Comparison of ENCODE assay signal across 8 cellular contexts in the genomic region with DNA sequence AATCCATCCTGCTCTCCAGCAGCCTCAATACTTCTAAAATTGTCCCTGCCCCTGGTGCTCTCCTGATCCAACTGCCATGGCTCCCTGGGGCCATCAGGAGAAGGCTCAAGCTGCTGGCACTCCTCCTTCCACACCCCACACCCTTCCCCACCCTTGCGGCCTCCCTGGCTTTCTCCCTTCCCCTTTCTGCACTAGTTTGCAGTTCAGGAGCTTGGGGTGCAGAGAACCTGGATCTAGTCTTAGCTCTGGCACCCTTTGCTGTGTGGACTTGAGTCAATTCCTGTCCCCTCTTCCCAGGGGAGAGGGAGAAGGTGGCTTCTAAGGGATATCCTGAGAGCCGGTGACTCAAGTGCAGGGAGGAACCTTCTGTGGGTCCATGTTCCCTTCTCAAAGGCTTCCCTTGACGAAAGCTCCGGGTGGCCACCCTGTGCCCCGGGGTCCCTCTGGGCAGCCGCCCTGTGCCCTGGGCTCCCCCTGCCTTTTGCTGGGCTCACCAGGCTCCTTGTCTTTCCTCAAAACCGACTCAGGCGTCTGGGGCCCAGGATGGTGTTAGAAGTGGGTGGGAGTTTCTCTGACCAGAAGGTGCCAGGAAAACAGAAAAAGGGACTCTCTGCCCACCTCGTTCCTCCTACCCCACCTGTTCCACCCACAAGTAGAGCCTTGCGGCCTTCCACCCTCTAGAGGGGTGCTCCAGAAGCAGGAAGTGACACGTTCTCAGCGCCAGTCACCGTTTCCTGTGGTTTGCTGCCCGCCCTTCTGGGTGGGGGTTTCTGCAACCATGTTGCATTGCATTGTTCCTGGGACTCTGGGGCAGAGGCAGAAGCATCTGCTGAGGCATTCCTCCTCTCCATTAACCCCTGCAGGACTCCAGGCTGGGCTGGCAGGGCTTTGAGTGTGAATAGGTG. TPM values are rescaled to one million over a fixed set of nuclear protein-coding genes. Genes with fewer than 3 reads are reported as not detected.
A peak's percentile ranks its signal among the peaks of the same experiment; 100 is the strongest.
DNase-seq lines count a peak whose midpoint lies in the region; ATAC-seq and TF ChIP-seq lines count a peak whose summit lies in the region.

No MANE protein-coding gene starts in this region.

- H3K27ac Mint-ChIP-seq in activated B cell treated with CpG ODN at 0.5 μM for 24 hours, result peak overlapping the region; percentile 96
- H3K27ac Mint-ChIP-seq in central memory CD8-positive, alpha-beta T cell (ENCODE audit: low read depth), result peak overlapping the region; percentile 98
- peak overlapping the region; percentile 89 to 92 for H3K27ac Mint-ChIP-seq in natural killer cell treated with Interleukin-12 subunit alpha and Interleukin-12 subunit beta and Interleukin-15 and Interleukin-18, amount 100 ng/mL, for 72 hours

- H3K79me2 ChIP-seq in ACC112 (ENCODE audit: control insufficient read depth, insufficient read depth, low read length, unreplicated experiment), result no peaks in the 10 kb centered on the region

- H3K27ac ChIP-seq in ACC112 (ENCODE audit: low read depth, low read length), result peak overlapping the region; percentile 22; the same call in 1 of the 2 replicates
- H3K27ac ChIP-seq in suprapubic skin, result peak overlapping the region; percentile 66

- no peak overlapping the region for H3K4me3 ChIP-seq in ACC112 (ENCODE audit: low read depth, low read length)
- no peak overlapping the region for H3K4me3 ChIP-seq in suprapubic skin

- no peak for TF ChIP-seq POLR2A in suprapubic skin (IDR thresholded peaks at IDR 0.05)

- H3K36me3 Mint-ChIP-seq in activated B cell treated with CpG ODN at 0.5 μM for 24 hours (ENCODE audit: low read depth), result peaks cover 14% of the 10 kb centered on the region
- peaks cover 24% of the 10 kb centered on the region for H3K36me3 Mint-ChIP-seq in central memory CD8-positive, alpha-beta T cell (ENCODE audit: insufficient read depth)
- H3K36me3 Mint-ChIP-seq in natural killer cell treated with Interleukin-12 subunit alpha and Interleukin-12 subunit beta and Interleukin-15 and Interleukin-18, amount 100 ng/mL, for 72 hours, result peaks cover 7% of the 10 kb centered on the region

- 63% methylated on average over 13 of the region's 14 CpGs for WGBS in suprapubic skin

- H3K27me3 Mint-ChIP-seq in activated B cell treated with CpG ODN at 0.5 μM for 24 hours, result no peaks in the 10 kb centered on the region
- no peaks in the 10 kb centered on the region for H3K27me3 Mint-ChIP-seq in central memory CD8-positive, alpha-beta T cell
- H3K27me3 Mint-ChIP-seq in natural killer cell treated with Interleukin-12 subunit alpha and Interleukin-12 subunit beta and Interleukin-15 and Interleukin-18, amount 100 ng/mL, for 72 hours, result no peaks in the 10 kb centered on the region

- no peak overlapping the region for H2AFZ ChIP-seq in ACC112 (ENCODE audit: low read length, unreplicated experiment)

- H3K9me3 Mint-ChIP-seq in activated B cell treated with CpG ODN at 0.5 μM for 24 hours, result no peaks in the 10 kb centered on the region
- no peaks in the 10 kb centered on the region for H3K9me3 Mint-ChIP-seq in central memory CD8-positive, alpha-beta T cell
- H3K9me3 Mint-ChIP-seq in natural killer cell treated with Interleukin-12 subunit alpha and Interleukin-12 subunit beta and Interleukin-15 and Interleukin-18, amount 100 ng/mL, for 72 hours, result no peaks in the 10 kb centered on the region

- POLR2A ChIA-PET in activated B cell treated with CpG ODN at 0.5 μM for 24 hours (lab: Charles Lee), result interaction anchor here (0.6 to 4.8 kb wide), 6 partner anchors 9 to 39 kb away, joined by 3 to 33 read pairs (median 6); partner anchors contain the start of genes CLTA and GLIPR2

- H3K36me3 ChIP-seq in ACC112 (ENCODE audit: insufficient read depth, low read length) (no peaks in the 10 kb centered on the region; the same call in 1 of the 2 replicates), suprapubic skin (no peaks in the 10 kb centered on the region)

- peak; percentile 92 for ATAC-seq in GM19438 (IDR thresholded peaks at IDR 0.05; ENCODE audit: low read depth, unreplicated experiment)
- peak; percentile 63 for ATAC-seq in HG03565 (IDR thresholded peaks at IDR 0.05; ENCODE audit: unreplicated experiment)
- peak; percentile 96 for ATAC-seq in activated B cell treated with CpG ODN at 0.5 μM for 24 hours (ENCODE audit: low read depth)
- ATAC-seq in central memory CD8-positive, alpha-beta T cell (replicated peaks; ENCODE audit: extremely low read depth, poor library complexity, severe bottlenecking), result peak; percentile 98
- ATAC-seq in natural killer cell treated with Interleukin-12 subunit alpha and Interleukin-12 subunit beta and Interleukin-15 and Interleukin-18, amount 100 ng/mL, for 72 hours, result peak; percentile 94 to 96

- no peaks in the 10 kb centered on the region for H3K9me3 ChIP-seq in suprapubic skin

- H3K4me3 Mint-ChIP-seq in activated B cell treated with CpG ODN at 0.5 μM for 24 hours, result peak overlapping the region; percentile 81
- peak overlapping the region; percentile 88 for H3K4me3 Mint-ChIP-seq in central memory CD8-positive, alpha-beta T cell
- peak overlapping the region; percentile 83 for H3K4me3 Mint-ChIP-seq in natural killer cell treated with Interleukin-12 subunit alpha and Interleukin-12 subunit beta and Interleukin-15 and Interleukin-18, amount 100 ng/mL, for 72 hours

- no peaks in the 10 kb centered on the region for H3K27me3 ChIP-seq in ACC112 (ENCODE audit: insufficient read depth, low read length)
- no peaks in the 10 kb centered on the region for H3K27me3 ChIP-seq in suprapubic skin

- no peak for TF ChIP-seq EP300 in suprapubic skin (IDR thresholded peaks at IDR 0.05)

- H3K4me1 Mint-ChIP-seq in activated B cell treated with CpG ODN at 0.5 μM for 24 hours, result peaks cover 61% of the 10 kb centered on the region
- H3K4me1 Mint-ChIP-seq in central memory CD8-positive, alpha-beta T cell, result peaks cover 58% of the 10 kb centered on the region
- peaks cover 41 to 52% of the 10 kb centered on the region in 2 donors for H3K4me1 Mint-ChIP-seq in natural killer cell treated with Interleukin-12 subunit alpha and Interleukin-12 subunit beta and Interleukin-15 and Interleukin-18, amount 100 ng/mL, for 72 hours (ENCODE audit: low read depth in 2 of 2)

- intact Hi-C loops in activated B cell treated with CpG ODN at 0.5 μM for 24 hours (cut with micrococcal nuclease), result loop anchor here (1.0 to 5.0 kb wide), 5 partner anchors 7 to 106 kb away; partner anchors contain the start of genes CLTA, GLIPR2 and GNE

- H3K4me1 ChIP-seq in ACC112 (ENCODE audit: control insufficient read depth, insufficient read depth, low read length, unreplicated experiment), result peaks cover 54% of the 10 kb centered on the region
- H3K4me1 ChIP-seq in suprapubic skin, result peaks cover 45% of the 10 kb centered on the region

- DNase-seq in activated B cell treated with CpG ODN at 0.5 μM for 24 hours (peak; percentile 68), suprapubic skin (ENCODE audit: low spot score in 2 of 2) (peak in 1 of 2 donors; percentile 77), NCI-H1436 treated with DMSO at 0.1 percent for 48 hours (lab: John Stamatoyannopoulos, UW) (no peak)
- DNase-seq in central memory CD8-positive, alpha-beta T cell (ENCODE audit: low spot score in 2 of 2), result peak; percentile 74 to 90
- peak; percentile 95 for DNase-seq in natural killer cell treated with Interleukin-12 subunit alpha and Interleukin-12 subunit beta and Interleukin-15 and Interleukin-18, amount 100 ng/mL, for 72 hours (ENCODE audit: low spot score)

- CTCF ChIA-PET in activated B cell treated with CpG ODN at 0.5 μM for 24 hours (lab: Charles Lee), result interaction anchor here (0.6 to 3.2 kb wide), 3 partner anchors 15 to 64 kb away, joined by 4 to 12 read pairs (median 11); no protein-coding TSS in a partner anchor

- TF ChIP-seq CTCF in activated B cell treated with CpG ODN at 0.5 μM for 24 hours (IDR thresholded peaks at IDR 0.05), result no peak
- TF ChIP-seq CTCF in suprapubic skin (IDR thresholded peaks at IDR 0.05), result no peak

RNA-seq across cellular contexts. Expression of gene GLIPR2, which starts 15.0 kb away (rescaled TPM):
- total RNA-seq in activated B cell treated with CpG ODN at 0.5 μM for 24 hours (13.6 and 14.3 TPM in 2 replicates), suprapubic skin (1 to 10 TPM; 3.2 to 8.8 (median 5.6) TPM)
- total RNA-seq in natural killer cell treated with Interleukin-12 subunit alpha and Interleukin-12 subunit beta and Interleukin-15 and Interleukin-18, amount 100 ng/mL, for 72 hours, result 10 to 100 TPM; 11.0 to 27.1 TPM

RNA-seq across cellular contexts. Expression of gene CCIN, which starts 17.6 kb away (rescaled TPM):
- total RNA-seq in activated B cell treated with CpG ODN at 0.5 μM for 24 hours, result not detected in 2 replicates
- total RNA-seq in natural killer cell treated with Interleukin-12 subunit alpha and Interleukin-12 subunit beta and Interleukin-15 and Interleukin-18, amount 100 ng/mL, for 72 hours, result under 1 TPM in 1 of 2 donors, not detected in 1; 0.19 TPM
- total RNA-seq in suprapubic skin, result not detected

RNA-seq across cellular contexts. Expression of gene CLTA, which starts 39.2 kb away (rescaled TPM):
- total RNA-seq in activated B cell treated with CpG ODN at 0.5 μM for 24 hours (104 and 115 TPM in 2 replicates), suprapubic skin (100 to 1,000 TPM; 128 to 148 (median 130) TPM)
- total RNA-seq in natural killer cell treated with Interleukin-12 subunit alpha and Interleukin-12 subunit beta and Interleukin-15 and Interleukin-18, amount 100 ng/mL, for 72 hours, result 100 to 1,000 TPM; 133 to 178 TPM
